1 cellular context compared by ENCODE assay signal in genomic region chr17:16947470-16947869, GRCh38.
TF ChIP-seq lines count a peak whose summit lies in the region.

No MANE protein-coding gene starts in this region.

TF ChIP-seq in SK-N-SH, 30 proteins besides CTCF, POLR2A, EP300 and RAD21 (continued from another document):
- TF ChIP-seq, protein P1, sequence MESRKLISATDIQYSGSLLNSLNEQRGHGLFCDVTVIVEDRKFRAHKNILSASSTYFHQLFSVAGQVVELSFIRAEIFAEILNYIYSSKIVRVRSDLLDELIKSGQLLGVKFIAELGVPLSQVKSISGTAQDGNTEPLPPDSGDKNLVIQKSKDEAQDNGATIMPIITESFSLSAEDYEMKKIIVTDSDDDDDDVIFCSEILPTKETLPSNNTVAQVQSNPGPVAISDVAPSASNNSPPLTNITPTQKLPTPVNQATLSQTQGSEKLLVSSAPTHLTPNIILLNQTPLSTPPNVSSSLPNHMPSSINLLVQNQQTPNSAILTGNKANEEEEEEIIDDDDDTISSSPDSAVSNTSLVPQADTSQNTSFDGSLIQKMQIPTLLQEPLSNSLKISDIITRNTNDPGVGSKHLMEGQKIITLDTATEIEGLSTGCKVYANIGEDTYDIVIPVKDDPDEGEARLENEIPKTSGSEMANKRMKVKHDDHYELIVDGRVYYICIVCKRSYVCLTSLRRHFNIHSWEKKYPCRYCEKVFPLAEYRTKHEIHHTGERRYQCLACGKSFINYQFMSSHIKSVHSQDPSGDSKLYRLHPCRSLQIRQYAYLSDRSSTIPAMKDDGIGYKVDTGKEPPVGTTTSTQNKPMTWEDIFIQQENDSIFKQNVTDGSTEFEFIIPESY (IDR thresholded peaks at IDR 0.05; ENCODE audit: borderline replicate concordance, low read depth): no peak
- TF ChIP-seq YY1 (IDR thresholded peaks at IDR 0.05; ENCODE audit: low read depth): no peak
- no peak for TF ChIP-seq SIN3A (IDR thresholded peaks at IDR 0.05; ENCODE audit: borderline replicate concordance, low read depth, low read length)
- no peak for TF ChIP-seq RXRA (IDR thresholded peaks at IDR 0.05; ENCODE audit: borderline replicate concordance, low read depth)
- no peak for TF ChIP-seq NFIC (IDR thresholded peaks at IDR 0.05; ENCODE audit: borderline replicate concordance)
- TF ChIP-seq RFX5 (IDR thresholded peaks at IDR 0.05; ENCODE audit: low read length): no peak
- TF ChIP-seq FOSL2 (IDR thresholded peaks at IDR 0.05; ENCODE audit: borderline replicate concordance, low read depth): no peak
